Comparison of ENCODE assay signal across 24 cellular contexts in genomic region chr1:227167276-227167829, GRCh38.
"Had no signal": no experiment of that assay in that cellular context is flagged by ENCODE, and none has a peak within 500 bp of the region (broad histone marks: within the 10 kb centered on the region; RNA-seq: fewer than 3 reads in every experiment).

No MANE protein-coding gene starts in this region.

- H3K4me1 Mint-ChIP-seq: activated CD4-positive, alpha-beta memory T cell treated with anti-CD3 and anti-CD28 coated beads, Interleukin-2, amount 10 ng/mL, durations not matched to agents 7 days and 5 days; activated CD4-positive, alpha-beta T cell treated with anti-CD3 and anti-CD28 coated beads for 36 hours; activated T-helper 17 cell treated with anti-CD3 and anti-CD28 coated beads, Interleukin-2, amount 50 U/mL, for 72 hours; central memory CD8-positive, alpha-beta T cell had no signal

- H3K9me3 Mint-ChIP-seq: activated CD4-positive, alpha-beta memory T cell treated with anti-CD3 and anti-CD28 coated beads, Interleukin-2, amount 10 ng/mL, durations not matched to agents 7 days and 5 days; activated naive CD4-positive, alpha-beta T cell treated with anti-CD3 and anti-CD28 coated beads for 36 hours; activated T-helper 17 cell treated with anti-CD3 and anti-CD28 coated beads, Interleukin-2, amount 50 U/mL, for 72 hours; brain; central memory CD8-positive, alpha-beta T cell; T-helper 1 cell treated with Interleukin-12 subunit alpha and Interleukin-12 subunit beta and Interleukin-4 antibody, amounts not matched to agents 30 μg/mL and 1 μg/mL, for 36 hours had no signal

- H3K4me3 Mint-ChIP-seq: activated CD4-positive, alpha-beta memory T cell treated with anti-CD3 and anti-CD28 coated beads, Interleukin-2, amount 10 ng/mL, durations not matched to agents 7 days and 5 days; activated CD4-positive, alpha-beta T cell treated with anti-CD3 and anti-CD28 coated beads for 36 hours; activated naive CD4-positive, alpha-beta T cell treated with anti-CD3 and anti-CD28 coated beads for 36 hours; activated naive CD8-positive, alpha-beta T cell; activated T-helper 17 cell treated with anti-CD3 and anti-CD28 coated beads, Interleukin-2, amount 50 U/mL, for 72 hours; brain; central memory CD8-positive, alpha-beta T cell; T-helper 1 cell treated with Interleukin-12 subunit alpha and Interleukin-12 subunit beta and Interleukin-4 antibody, amounts not matched to agents 30 μg/mL and 1 μg/mL, for 36 hours had no signal

- ATAC-seq: activated CD4-positive, alpha-beta T cell treated with anti-CD3 and anti-CD28 coated beads for 36 hours; activated T-helper 17 cell treated with anti-CD3 and anti-CD28 coated beads, Interleukin-2, amount 50 U/mL, for 72 hours had no signal

- H3K27ac Mint-ChIP-seq: activated CD4-positive, alpha-beta memory T cell treated with anti-CD3 and anti-CD28 coated beads, Interleukin-2, amount 10 ng/mL, durations not matched to agents 7 days and 5 days; activated CD4-positive, alpha-beta T cell treated with anti-CD3 and anti-CD28 coated beads for 36 hours; activated naive CD4-positive, alpha-beta T cell treated with anti-CD3 and anti-CD28 coated beads for 36 hours; activated naive CD8-positive, alpha-beta T cell; activated T-helper 17 cell treated with anti-CD3 and anti-CD28 coated beads, Interleukin-2, amount 50 U/mL, for 72 hours; brain; T-helper 1 cell treated with Interleukin-12 subunit alpha and Interleukin-12 subunit beta and Interleukin-4 antibody, amounts not matched to agents 30 μg/mL and 1 μg/mL, for 36 hours had no signal

- H3K27me3 Mint-ChIP-seq: brain had no signal

- DNase-seq: activated CD4-positive, alpha-beta memory T cell treated with anti-CD3 and anti-CD28 coated beads, Interleukin-2, amount 10 ng/mL, durations not matched to agents 7 days and 5 days; activated CD4-positive, alpha-beta T cell treated with anti-CD3 and anti-CD28 coated beads for 36 hours; activated CD4-positive, alpha-beta T cell treated with anti-CD3 and anti-CD28 coated beads, Interleukin-2, amount 50 U/mL, for 1 hour; activated gamma-delta T cell; activated naive CD4-positive, alpha-beta T cell treated with anti-CD3 and anti-CD28 coated beads for 36 hours; activated T-cell treated with anti-CD3 and anti-CD28 coated beads for 4 hours; activated T-cell treated with anti-CD3 and anti-CD28 coated beads, Interleukin-2, amount 50 U/mL, for 48 hours; amygdala; NCI-H1105; NCI-H1436 treated with DMSO at 0.1 percent for 48 hours; NCI-H187; NCI-H2081; NCI-H446; NCI-H524; PC-9; SHP77 treated with DMSO at 0.1 percent for 48 hours; SW 1271; WERI-Rb-1 had no signal

- H3K36me3 Mint-ChIP-seq: activated naive CD8-positive, alpha-beta T cell had no signal

- FAIRE-seq: astrocyte had no signal
